1 cellular context compared by ENCODE assay signal in genomic region chr12:38905480-38906351, GRCh38.
TF ChIP-seq lines count a peak whose summit lies in the region.

Gene CPNE8, minus strand, starts transcription at chr12:38905591. Its CDS starts 57 bp downstream, at chr12:38905534.

TF ChIP-seq in HEK293, 187 proteins besides CTCF, POLR2A, EP300 and RAD21 (continued from another document and continues in another):
- TF ChIP-seq ZBTB11 (tag by site-specific recombination; conservative IDR thresholded peaks at IDR 0.05; ENCODE audit: low read depth) (peak; percentile 33), ZSCAN16 (tag by site-specific recombination; IDR thresholded peaks at IDR 0.05) (no peak), ZNF473 (tag by site-specific recombination; IDR thresholded peaks at IDR 0.05) (no peak), KLF8 (tag by site-specific recombination; IDR thresholded peaks at IDR 0.05) (peak; percentile 84), ZBTB48 (tag by site-specific recombination; IDR thresholded peaks at IDR 0.05) (no peak; the same call in 1 of the 2 replicates), SCRT2 (tag by site-specific recombination; IDR thresholded peaks at IDR 0.05) (no peak), ZNF791 (tag by site-specific recombination; IDR thresholded peaks at IDR 0.05) (no peak), SALL2 (tag by site-specific recombination; IDR thresholded peaks at IDR 0.05; ENCODE audit: borderline replicate concordance) (no peak), ZNF624 (tag by site-specific recombination; IDR thresholded peaks at IDR 0.05) (no peak), GLI2 (tag by site-specific recombination; IDR thresholded peaks at IDR 0.05; ENCODE audit: borderline replicate concordance, low read depth) (no peak), ZNF433 (tag by site-specific recombination; IDR thresholded peaks at IDR 0.05; ENCODE audit: low read depth) (no peak), ZNF777 (tag by site-specific recombination; IDR thresholded peaks at IDR 0.05; ENCODE audit: borderline replicate concordance) (no peak; the same call in 1 of the 2 replicates), ZNF354C (tag by site-specific recombination; IDR thresholded peaks at IDR 0.05; ENCODE audit: borderline replicate concordance, low read depth) (no peak), ZNF112 (tag by site-specific recombination; IDR thresholded peaks at IDR 0.05) (no peak), ZNF544 (tag by site-specific recombination; IDR thresholded peaks at IDR 0.05) (no peak), ZNF302 (tag by site-specific recombination; IDR thresholded peaks at IDR 0.05; ENCODE audit: low read depth) (no peak), ZNF19 (tag by site-specific recombination; IDR thresholded peaks at IDR 0.05; ENCODE audit: low read depth) (no peak), ZNF677 (tag by site-specific recombination; IDR thresholded peaks at IDR 0.05) (no peak), WT1 (tag by site-specific recombination; IDR thresholded peaks at IDR 0.05) (peak; percentile 69), ZNF510 (tag by site-specific recombination; IDR thresholded peaks at IDR 0.05; ENCODE audit: insufficient replicate concordance) (no peak), MEIS1 (CRISPR knock-in tag; IDR thresholded peaks at IDR 0.05; ENCODE audit: borderline replicate concordance) (no peak), ZNF311 (tag by site-specific recombination; IDR thresholded peaks at IDR 0.05; ENCODE audit: borderline replicate concordance) (no peak), HOXD13 (CRISPR knock-in tag; IDR thresholded peaks at IDR 0.05; ENCODE audit: borderline replicate concordance) (no peak), ZNF37A (tag by site-specific recombination; IDR thresholded peaks at IDR 0.05) (no peak), SCRT1 (tag by site-specific recombination; IDR thresholded peaks at IDR 0.05; ENCODE audit: borderline replicate concordance) (no peak), ZNF571 (tag by site-specific recombination; IDR thresholded peaks at IDR 0.05) (no peak), PRDM4 (tag by site-specific recombination; IDR thresholded peaks at IDR 0.05) (peak; percentile 63; the same call in 1 of the 2 replicates), ZBTB8A (tag by site-specific recombination; IDR thresholded peaks at IDR 0.05) (peak; percentile 90), ZNF558 (tag by site-specific recombination; IDR thresholded peaks at IDR 0.05) (no peak), ZNF701 (tag by site-specific recombination; IDR thresholded peaks at IDR 0.05) (no peak), ZNF747 (tag by site-specific recombination; IDR thresholded peaks at IDR 0.05) (no peak), TCF7L2 (IDR thresholded peaks at IDR 0.05; ENCODE audit: borderline replicate concordance, low read depth, low read length) (no peak), ZBTB49 (tag by site-specific recombination; IDR thresholded peaks at IDR 0.05; ENCODE audit: low read depth) (no peak), ZNF23 (tag by site-specific recombination; IDR thresholded peaks at IDR 0.05; ENCODE audit: borderline replicate concordance) (no peak), ZNF660 (tag by site-specific recombination; IDR thresholded peaks at IDR 0.05) (no peak), ZNF621 (tag by site-specific recombination; IDR thresholded peaks at IDR 0.05) (no peak), ZNF560 (tag by site-specific recombination; IDR thresholded peaks at IDR 0.05; ENCODE audit: borderline replicate concordance) (no peak), ZNF157 (tag by site-specific recombination; IDR thresholded peaks at IDR 0.05) (no peak), ZBTB6 (tag by site-specific recombination; IDR thresholded peaks at IDR 0.05) (no peak), ZNF350 (tag by site-specific recombination; IDR thresholded peaks at IDR 0.05) (no peak), ZNF221 (tag by site-specific recombination; IDR thresholded peaks at IDR 0.05; ENCODE audit: borderline replicate concordance) (no peak), ZNF426 (tag by site-specific recombination; IDR thresholded peaks at IDR 0.05) (no peak), ZNF423 (tag by site-specific recombination; IDR thresholded peaks at IDR 0.05) (no peak; the same call in 1 of the 2 replicates), ZSCAN30 (tag by site-specific recombination; IDR thresholded peaks at IDR 0.05) (no peak; the same call in 1 of the 2 replicates), ZNF211 (tag by site-specific recombination; IDR thresholded peaks at IDR 0.05; ENCODE audit: low read depth) (no peak), PATZ1 (tag by site-specific recombination; IDR thresholded peaks at IDR 0.05) (peak; percentile 84), ZNF639 (tag by site-specific recombination; IDR thresholded peaks at IDR 0.05) (0 out of 2 replicates have a peak, but pooled peaks have one; percentile 57), ZNF148 (tag by site-specific recombination; IDR thresholded peaks at IDR 0.05; ENCODE audit: borderline replicate concordance) (no peak), ZNF184 (tag by site-specific recombination; IDR thresholded peaks at IDR 0.05) (no peak), MZF1 (tag by site-specific recombination; IDR thresholded peaks at IDR 0.05; ENCODE audit: borderline replicate concordance) (no peak; the same call in 1 of the 2 replicates), ZNF202 (tag by site-specific recombination; IDR thresholded peaks at IDR 0.05; ENCODE audit: borderline replicate concordance) (no peak), ZNF670 (tag by site-specific recombination; IDR thresholded peaks at IDR 0.05; ENCODE audit: low read depth) (no peak), ZNF10 (tag by site-specific recombination; IDR thresholded peaks at IDR 0.05) (no peak), ZNF24 (tag by site-specific recombination; IDR thresholded peaks at IDR 0.05) (no peak; the same call in 1 of the 2 replicates), ZNF169 (tag by site-specific recombination; IDR thresholded peaks at IDR 0.05) (no peak)
